Comparison of ENCODE assay signal across 8 cellular contexts in genomic region chr10:45326864-45327263, GRCh38. TPM values are rescaled to one million over a fixed set of nuclear protein-coding genes. Genes with fewer than 3 reads are reported as not detected.
"Had no signal": no experiment of that assay in that cellular context is flagged by ENCODE, and none has a peak within 500 bp of the region (broad histone marks: within the 10 kb centered on the region; RNA-seq: fewer than 3 reads in every experiment).

No MANE protein-coding gene starts in this region.

RNA-seq across cellular contexts. Expression of gene OR13A1, which starts 11.5 kb away (rescaled TPM):
- total RNA-seq: stomach, subcutaneous adipose tissue, suprapubic skin, temporal lobe, thyroid gland, tibial nerve, upper lobe of right lung, vagina had no signal
